Comparison of ENCODE assay signal across 19 cellular contexts in the genomic region with DNA sequence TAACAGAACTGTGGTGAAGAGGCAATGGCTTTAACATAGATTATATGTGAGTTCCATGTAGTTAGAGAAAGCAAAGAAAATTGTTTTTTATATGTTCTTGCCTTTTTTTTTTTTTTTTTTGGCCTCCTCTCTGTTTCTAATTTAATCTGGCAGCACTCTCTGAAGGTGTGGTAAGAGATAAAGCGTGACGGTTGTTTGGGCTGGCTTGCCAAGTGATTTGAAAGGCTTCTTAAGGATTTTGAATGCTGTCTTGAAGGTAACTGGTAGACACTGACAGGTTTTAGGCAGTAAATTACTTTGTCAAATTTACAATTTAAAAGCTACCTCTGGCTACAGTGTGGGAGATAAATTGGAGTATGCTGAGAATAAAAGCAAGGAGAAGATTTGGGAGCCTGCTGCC.
A peak's percentile ranks its signal among the peaks of the same experiment; 100 is the strongest.
DNase-seq lines count a peak whose midpoint lies in the region; ATAC-seq, FAIRE-seq and TF ChIP-seq lines count a peak whose summit lies in the region.
"Had no signal": no experiment of that assay in that cellular context is flagged by ENCODE, and none has a peak within 500 bp of the region (broad histone marks: within the 10 kb centered on the region; RNA-seq: fewer than 3 reads in every experiment).

No MANE protein-coding gene starts in this region.

- no peak overlapping the region for H2BK15ac ChIP-seq in mesenchymal stem cell (ENCODE audit: low read depth, poor library complexity, severe bottlenecking)

- no peak overlapping the region for H4K8ac ChIP-seq in mesenchymal stem cell (ENCODE audit: low read length)

- H3K36me3 Mint-ChIP-seq in Calu3 (ENCODE audit: insufficient read depth, unreplicated experiment), result no peaks in the 10 kb centered on the region
- no peaks in the 10 kb centered on the region for H3K36me3 Mint-ChIP-seq in activated naive CD4-positive, alpha-beta T cell treated with anti-CD3 and anti-CD28 coated beads, Interleukin-2, amount 50 U/mL, for 72 hours

- H3K27me3 ChIP-seq in bronchial epithelial cell (ENCODE audit: control insufficient read depth, insufficient read depth, low read length) (no peaks in the 10 kb centered on the region), mesenchymal stem cell (ENCODE audit: control insufficient read depth in 1 of 2, insufficient read depth in 1 of 2, low read length in 2 of 2) (no peaks in the 10 kb centered on the region)
- H3K27me3 ChIP-seq: MG63, Peyer's patch had no signal

- no peak overlapping the region for H3K4me2 ChIP-seq in mesenchymal stem cell (ENCODE audit: low read length, poor library complexity, severe bottlenecking)

- no TSS peak for BruUV-seq in Calu3 (replicated peaks; lab: Mats Ljungman, UMichigan)

- no peak overlapping the region for H2AFZ ChIP-seq in mesenchymal stem cell (ENCODE audit: low read depth, low read length)

- peak overlapping the region; percentile 45 for H3K27ac Mint-ChIP-seq in Calu3 (ENCODE audit: unreplicated experiment)
- no peak overlapping the region for H3K27ac Mint-ChIP-seq in activated naive CD4-positive, alpha-beta T cell treated with anti-CD3 and anti-CD28 coated beads, Interleukin-2, amount 50 U/mL, for 72 hours
- H3K27ac Mint-ChIP-seq: B cell; CD4-positive, alpha-beta T cell had no signal

- no peak overlapping the region for H3K4me3 Mint-ChIP-seq in Calu3 (ENCODE audit: low read depth, unreplicated experiment)
- H3K4me3 Mint-ChIP-seq: B cell; CD4-positive, alpha-beta T cell had no signal

- FAIRE-seq in bronchial epithelial cell (lab: Jason Lieb, UNC), result no peak
- FAIRE-seq: G401.6, GM12892 had no signal

- peaks cover 14% of the 10 kb centered on the region for H3K9me3 ChIP-seq in mesenchymal stem cell (ENCODE audit: control insufficient read depth, low read length)
- H3K9me3 ChIP-seq: MG63, Peyer's patch had no signal

- CTCF ChIA-PET in Calu3 (lab: Charles Lee), result no interaction called here

- no peak overlapping the region for H3K23ac ChIP-seq in mesenchymal stem cell (ENCODE audit: low read length in 2 of 2)

- intact Hi-C loops in Calu3 (cut with micrococcal nuclease; ENCODE audit: unreplicated experiment), result no loop called here

- H3K9me3 Mint-ChIP-seq in Calu3 (ENCODE audit: low read depth, unreplicated experiment), result peaks cover 2% of the 10 kb centered on the region
- peaks cover 3 to 8% of the 10 kb centered on the region in 2 donors for H3K9me3 Mint-ChIP-seq in activated naive CD4-positive, alpha-beta T cell treated with anti-CD3 and anti-CD28 coated beads, Interleukin-2, amount 50 U/mL, for 72 hours

- H3K14ac ChIP-seq in mesenchymal stem cell (ENCODE audit: low read length in 2 of 2), result no peak overlapping the region

- H2BK12ac ChIP-seq in mesenchymal stem cell (ENCODE audit: low read length in 2 of 2), result no peak overlapping the region

- peak overlapping the region; percentile 19 for H2BK120ac ChIP-seq in mesenchymal stem cell (ENCODE audit: low read depth, low read length)

- H3K18ac ChIP-seq in mesenchymal stem cell (ENCODE audit: low read depth in 1 of 2, low read length in 2 of 2), result no peak overlapping the region

- 94% methylated on average over 2 of the region's 2 CpGs for WGBS in mesenchymal stem cell

- H2AK5ac ChIP-seq in mesenchymal stem cell (ENCODE audit: low read length, severe bottlenecking), result peak overlapping the region; percentile 75

- H3K4me3 ChIP-seq in bronchial epithelial cell (ENCODE audit: low read depth, low read length), result no peak overlapping the region
- no peak overlapping the region for H3K4me3 ChIP-seq in mesenchymal stem cell (ENCODE audit: insufficient read depth in 1 of 2, low read depth in 1 of 2, low read length in 2 of 2)
- H3K4me3 ChIP-seq: MG63, Peyer's patch had no signal

- TF ChIP-seq CTCF in Calu3 (IDR thresholded peaks at IDR 0.05; ENCODE audit: unreplicated experiment) (no peak), bronchial epithelial cell (IDR thresholded peaks at IDR 0.05; ENCODE audit: insufficient read depth, low read length, severe bottlenecking) (no peak)

- no peak overlapping the region for H3K4ac ChIP-seq in mesenchymal stem cell (ENCODE audit: low read depth in 1 of 2, low read length in 2 of 2)

- no peak for ATAC-seq in activated naive CD4-positive, alpha-beta T cell treated with anti-CD3 and anti-CD28 coated beads, Interleukin-2, amount 50 U/mL, for 72 hours

- H3K36me3 ChIP-seq in bronchial epithelial cell (ENCODE audit: control insufficient read depth, insufficient read depth, low read length) (no peaks in the 10 kb centered on the region), mesenchymal stem cell (ENCODE audit: control insufficient read depth in 1 of 2, insufficient read depth in 2 of 2, low read depth in 1 of 2, low read length in 2 of 2) (no peaks in the 10 kb centered on the region)
- H3K36me3 ChIP-seq: MG63, Peyer's patch had no signal

- H4K91ac ChIP-seq in mesenchymal stem cell (ENCODE audit: low read length), result no peak overlapping the region

- peaks cover 25% of the 10 kb centered on the region for H3K4me1 Mint-ChIP-seq in Calu3 (ENCODE audit: low read depth, unreplicated experiment)
- H3K4me1 Mint-ChIP-seq: B cell had no signal

- no peak overlapping the region for H3K27ac ChIP-seq in mesenchymal stem cell (ENCODE audit: low read length, poor library complexity, severe bottlenecking)
- H3K27ac ChIP-seq: Peyer's patch had no signal

- no peak overlapping the region for H3K9ac ChIP-seq in mesenchymal stem cell (ENCODE audit: low read length)

- peaks cover 1% of the 10 kb centered on the region for H3K4me1 ChIP-seq in mesenchymal stem cell (ENCODE audit: control insufficient read depth, insufficient read depth, low read depth, low read length)
- H3K4me1 ChIP-seq: Peyer's patch had no signal

- no peak overlapping the region for H2BK5ac ChIP-seq in mesenchymal stem cell (ENCODE audit: low read depth, low read length, poor library complexity, severe bottlenecking)

- no peak for DNase-seq in Calu3
- DNase-seq in LoVo (ENCODE audit: low spot score), result peak; percentile 4
- peak; percentile 51 for DNase-seq in bronchial epithelial cell (ENCODE audit: low read depth)
- DNase-seq in mesenchymal stem cell, result no peak
- no peak for DNase-seq in NK-92 (lab: John Stamatoyannopoulos, UW; ENCODE audit: unreplicated experiment)
- DNase-seq in NCI-H524 treated with DMSO at 0.1 percent for 48 hours (lab: John Stamatoyannopoulos, UW), result no peak
- DNase-seq in activated naive CD4-positive, alpha-beta T cell treated with anti-CD3 and anti-CD28 coated beads, Interleukin-2, amount 50 U/mL, for 72 hours (ENCODE audit: low spot score in 2 of 2), result no peak
- no peak for DNase-seq in NCI-H2227 (lab: John Stamatoyannopoulos, UW; ENCODE audit: unreplicated experiment)
- DNase-seq: CD4-positive, alpha-beta T cell; DMS79 treated with DMSO at 0.1 percent for 48 hours; KBM-7; NCI-H1105; NCI-H1694 treated with DMSO at 0.1 percent for 48 hours; Peyer's patch; SHP77 treated with DMSO at 0.1 percent for 48 hours had no signal

- H3K79me1 ChIP-seq in mesenchymal stem cell (replicated peaks; ENCODE audit: low read length, poor library complexity, severe bottlenecking), result no peaks in the 10 kb centered on the region

- H3K27me3 Mint-ChIP-seq in Calu3 (ENCODE audit: unreplicated experiment), result no peaks in the 10 kb centered on the region
- H3K27me3 Mint-ChIP-seq: B cell; CD4-positive, alpha-beta T cell had no signal

Comparison
In these comparisons a context has a peak if more than half of its experiments do, and no peak if none do; other contexts are left out.
1. DNase-seq: peak in LoVo (single experiment) and bronchial epithelial cell (single experiment); none in Calu3 (single experiment), mesenchymal stem cell (single experiment), NK-92 (single experiment), NCI-H524 treated with DMSO at 0.1 percent for 48 hours (single experiment), activated naive CD4-positive, alpha-beta T cell treated with anti-CD3 and anti-CD28 coated beads, Interleukin-2, amount 50 U/mL, for 72 hours (0 of 2) and NCI-H2227 (single experiment).